ENCODE assay signal across 20 cellular contexts in genomic region chr4:189525304-189525703, GRCh38.
DNase-seq lines count a peak whose midpoint lies in the region; ATAC-seq, FAIRE-seq and TF ChIP-seq lines count a peak whose summit lies in the region.
"Had no signal": no experiment of that assay in that cellular context is flagged by ENCODE, and none has a peak within 500 bp of the region (broad histone marks: within the 10 kb centered on the region; RNA-seq: fewer than 3 reads in every experiment).

No MANE protein-coding gene starts in this region.

- no peaks in the 10 kb centered on the region for H3K79me2 ChIP-seq in K562 (ENCODE audit: control insufficient read depth, insufficient read depth, low read length)

- no peak overlapping the region for H2AFZ ChIP-seq in K562 (ENCODE audit: low read depth, low read length)

- ATAC-seq in K562 (no peak), HG03045 (IDR thresholded peaks at IDR 0.05; ENCODE audit: unreplicated experiment) (no peak)
- ATAC-seq: CD8-positive, alpha-beta T cell had no signal

- CTCF ChIA-PET in HEK293 (lab: Yijun Ruan, JAX): no interaction called here
- CTCF ChIA-PET in K562 (lab: Yijun Ruan, JAX; ENCODE audit: low intra/inter-chr PET ratio): no interaction called here

- in situ Hi-C loops in K562 (cut with MboI): no loop called here

- H3K9me1 ChIP-seq in K562 (ENCODE audit: control insufficient read depth, insufficient read depth, low read length): no peaks in the 10 kb centered on the region

- TF ChIP-seq CTCF in HEK293 (tag by site-specific recombination; IDR thresholded peaks at IDR 0.05) (no peak), K562 (IDR thresholded peaks at IDR 0.05 in 2 of 3, conservative IDR thresholded peaks at IDR 0.05 in 1 of 3; ENCODE audit: insufficient read depth in 2 of 3, low read depth in 1 of 3, low read length in 3 of 3) (no peak)

- H3K9me3 ChIP-seq in HEK293 (ENCODE audit: control insufficient read depth, insufficient read depth, low read depth, low read length) (no peaks in the 10 kb centered on the region), K562 (replicated peaks; ENCODE audit: control insufficient read depth, insufficient read depth, low read depth, low read length) (peaks cover 1% of the 10 kb centered on the region; the same call in 1 of the 2 replicates)
- H3K9me3 ChIP-seq: Caco-2 had no signal

- 0% methylated on average over 4 of the region's 4 CpGs for WGBS in K562 (ENCODE audit: insufficient coverage, low coverage, missing lambda C conversion rate)

- no peak for TF ChIP-seq POLR2A in K562 (conservative IDR thresholded peaks at IDR 0.05)

- BruUV-seq in K562 (replicated peaks; lab: Mats Ljungman, UMichigan): no TSS peak

- POLR2A ChIA-PET in HEK293 (lab: Yijun Ruan, JAX): no interaction called here
- POLR2A ChIA-PET in K562 (lab: Yijun Ruan, JAX): no interaction called here

- H3K4me1 ChIP-seq in HEK293 (ENCODE audit: control insufficient read depth, insufficient read depth, low read length): no peaks in the 10 kb centered on the region
- no peaks in the 10 kb centered on the region for H3K4me1 ChIP-seq in K562 (replicated peaks in 1 of 2; ENCODE audit: control insufficient read depth in 2 of 2, insufficient read depth in 2 of 2, low read length in 2 of 2)
- H3K4me1 ChIP-seq: Caco-2 had no signal

- no peaks in the 10 kb centered on the region for H4K20me1 ChIP-seq in K562 (replicated peaks; ENCODE audit: control insufficient read depth, insufficient read depth, low read length)
- H4K20me1 ChIP-seq: BLaER1 treated with 17β-estradiol and CSF1 and Interleukin-3, amounts not matched to agents 10 nM and 100 nM had no signal

- no peak for DNase-seq in K562 (ENCODE audit: extremely low read depth in 1 of 4, low spot score in 3 of 4)
- DNase-seq in SHP77 treated with DMSO at 0.1 percent for 48 hours (lab: John Stamatoyannopoulos, UW): no peak
- DNase-seq in NOMO-1 treated with dmso at 0.1 percent for 144 hours (lab: John Stamatoyannopoulos, UW; ENCODE audit: unreplicated experiment): no peak
- DNase-seq: 8988T; AML-193; Caco-2; Calu3; CD4-positive, alpha-beta T cell; CD8-positive, alpha-beta T cell; DMS79 treated with DMSO at 0.1 percent for 48 hours; GF-D8 had no signal

- FAIRE-seq in K562 (lab: Jason Lieb, UNC): no peak
- FAIRE-seq: A204.1, D721Med, G401.6, GM12891, GM19239 had no signal

- TF ChIP-seq EP300 in K562 (IDR thresholded peaks at IDR 0.05; ENCODE audit: low read length): no peak

- intact Hi-C loops in K562 (cut with micrococcal nuclease): no loop called here

- no peak overlapping the region for H3K4me2 ChIP-seq in K562 (ENCODE audit: insufficient read depth, low read length)
- H3K4me2 ChIP-seq: BLaER1 treated with 17β-estradiol and CSF1 and Interleukin-3, amounts not matched to agents 10 nM and 100 nM had no signal

- H3K27ac ChIP-seq in HEK293 (ENCODE audit: extremely low read depth, low read depth, low read length) (no peak overlapping the region), K562 (ENCODE audit: extremely low read depth, low read depth, low read length) (no peak overlapping the region)
- H3K27ac ChIP-seq: BLaER1 treated with 17β-estradiol and CSF1 and Interleukin-3, amounts not matched to agents 10 nM and 100 nM; C4-2B had no signal

- no peak for TF ChIP-seq RAD21 in K562 (CRISPR knock-in tag; conservative IDR thresholded peaks at IDR 0.05 in 1 of 2, IDR thresholded peaks at IDR 0.05 in 1 of 2)

- no peaks in the 10 kb centered on the region for H3K27me3 ChIP-seq in K562 (ENCODE audit: control insufficient read depth in 2 of 2, insufficient read depth in 2 of 2, low read length in 2 of 2)
- H3K27me3 ChIP-seq: BLaER1 treated with 17β-estradiol and CSF1 and Interleukin-3, amounts not matched to agents 10 nM and 100 nM had no signal

- no peak overlapping the region for H3K9ac ChIP-seq in K562 (ENCODE audit: insufficient read depth in 1 of 2, low read depth in 2 of 2, low read length in 2 of 2)
- H3K9ac ChIP-seq: BLaER1 treated with 17β-estradiol and CSF1 and Interleukin-3, amounts not matched to agents 10 nM and 100 nM had no signal

- H3K36me3 ChIP-seq in HEK293 (ENCODE audit: control insufficient read depth in 2 of 2, insufficient read depth in 1 of 2, low read length in 2 of 2) (no peaks in the 10 kb centered on the region), K562 (ENCODE audit: control insufficient read depth, insufficient read depth, low read length) (no peaks in the 10 kb centered on the region)

- H3K4me3 ChIP-seq in HEK293 (ENCODE audit: low read depth, low read length) (no peak overlapping the region), K562 (no peak overlapping the region)

TF ChIP-seq in HEK293, 187 proteins besides CTCF, POLR2A, EP300 and RAD21:
- TF ChIP-seq ZNF585B (tag by site-specific recombination; IDR thresholded peaks at IDR 0.05) (peak; percentile 77), SETDB1 (IDR thresholded peaks at IDR 0.05; ENCODE audit: insufficient read length, low read length) (peak; percentile 62), YY2 (tag by site-specific recombination; IDR thresholded peaks at IDR 0.05) (no peak)

TF ChIP-seq in K562, 482 proteins besides CTCF, POLR2A, EP300 and RAD21:
- TF ChIP-seq CEBPG (CRISPR knock-in tag; IDR thresholded peaks at IDR 0.05): no peak
- no peak for TF ChIP-seq CEBPG (tag; conservative IDR thresholded peaks at IDR 0.05 in 1 of 2, IDR thresholded peaks at IDR 0.05 in 1 of 2)
- TF ChIP-seq MTA2 (IDR thresholded peaks at IDR 0.05; ENCODE audit: low read depth): no peak
- no peak for TF ChIP-seq ADNP (tag; IDR thresholded peaks at IDR 0.05)
- TF ChIP-seq BDP1 (IDR thresholded peaks at IDR 0.05; ENCODE audit: insufficient read depth, insufficient read length): no peak
- no peak for TF ChIP-seq ZBTB7A (IDR thresholded peaks at IDR 0.05; ENCODE audit: borderline replicate concordance, control insufficient read depth, low read depth, low read length)
- peak; percentile 40 for TF ChIP-seq ZFP36 (IDR thresholded peaks at IDR 0.05; ENCODE audit: low read depth, low read length, partially characterized antibody)
TF ChIP-seq in K562: peak in this region for 1.

Comparison
In these comparisons a context has a peak if more than half of its experiments do, and no peak if none do; other contexts are left out.
1. Of the 44 proteins assayed by ChIP-seq in both K562 and HEK293: peak only in K562: none; only in HEK293: SETDB1; in both: none; in neither: 43.